In the genomic region with DNA sequence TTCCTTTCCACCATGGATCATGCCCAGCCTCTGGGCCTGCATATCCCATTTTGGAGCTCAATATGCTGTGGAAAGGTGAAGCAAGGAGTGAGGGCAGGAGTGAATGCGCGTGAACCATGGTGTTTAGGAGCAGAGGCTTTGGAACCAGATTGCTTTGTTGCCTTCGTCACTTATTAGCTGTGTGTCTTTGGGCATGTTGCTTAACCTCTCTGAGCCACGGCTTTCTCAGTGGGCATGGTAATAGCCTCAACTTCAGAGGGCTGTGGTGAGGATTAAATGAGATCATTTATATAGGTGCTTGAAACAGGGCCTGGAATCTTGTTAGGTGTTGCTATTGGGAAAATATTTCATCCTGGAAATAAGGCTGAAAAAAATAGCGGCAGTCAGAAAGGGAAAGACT, we compare ENCODE assay signal across 1 cellular context.
TF ChIP-seq lines count a peak whose summit lies in the region.

No MANE protein-coding gene starts in this region.

TF ChIP-seq in HEK293, 187 proteins besides CTCF, POLR2A, EP300 and RAD21 (continued from another document):
- TF ChIP-seq ZNF518A (tag by site-specific recombination; conservative IDR thresholded peaks at IDR 0.05; ENCODE audit: low read depth) (no peak), ZBTB7A (tag by site-specific recombination; IDR thresholded peaks at IDR 0.05; ENCODE audit: low read depth) (no peak), PBX3 (CRISPR knock-in tag; IDR thresholded peaks at IDR 0.05) (no peak)
